ENCODE assay signal across 14 cellular contexts in the genomic region with DNA sequence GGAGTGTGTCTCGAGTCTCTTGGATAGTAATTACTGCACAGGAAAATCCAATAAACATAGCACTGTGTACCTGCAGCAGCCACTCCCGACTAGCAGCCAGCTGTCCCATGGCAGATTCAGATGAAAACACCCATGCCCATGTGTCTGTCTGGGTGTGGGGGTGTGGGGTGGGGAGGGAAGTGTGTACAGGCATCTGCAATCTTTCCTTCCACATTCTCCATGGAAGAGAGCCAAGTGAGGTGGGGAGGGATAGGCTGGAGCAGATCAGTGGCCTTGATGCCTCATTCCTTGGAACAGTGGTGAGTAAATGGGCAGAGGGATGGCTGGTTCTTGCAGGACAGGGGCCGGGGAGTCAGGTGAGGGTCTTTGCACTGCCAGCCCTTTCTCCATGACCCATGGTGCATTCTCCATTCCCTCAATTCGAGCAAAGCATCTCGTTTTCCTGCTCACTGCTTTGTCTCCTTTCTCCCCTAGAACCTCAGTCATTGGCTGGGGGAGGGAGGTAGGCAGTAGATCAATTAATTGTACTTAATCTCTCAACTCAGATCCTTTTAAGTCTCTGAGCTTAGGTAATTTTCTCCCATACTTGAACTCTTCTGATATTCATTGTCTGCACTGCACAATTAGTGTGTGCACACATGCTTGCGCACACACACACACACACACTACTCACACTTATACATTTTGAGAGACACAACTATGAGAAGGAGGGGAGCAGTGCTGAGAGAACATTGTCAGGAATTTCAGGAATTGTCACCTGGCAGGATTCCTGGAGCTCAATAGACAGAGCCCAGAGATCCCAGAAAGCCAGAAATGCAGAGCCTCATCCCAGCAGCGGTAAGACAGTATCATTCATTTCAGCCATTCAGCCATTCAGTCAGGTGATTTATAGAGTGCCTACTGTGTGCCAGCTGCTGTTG. TPM values are rescaled to one million over a fixed set of nuclear protein-coding genes. Genes with fewer than 3 reads are reported as not detected.
DNase-seq lines count a peak whose midpoint lies in the region; ATAC-seq and TF ChIP-seq lines count a peak whose summit lies in the region.
"Had no signal": no experiment of that assay in that cellular context is flagged by ENCODE, and none has a peak within 500 bp of the region (broad histone marks: within the 10 kb centered on the region; RNA-seq: fewer than 3 reads in every experiment).

No MANE protein-coding gene starts in this region.

- no peak overlapping the region for H3K23ac ChIP-seq in H9 (ENCODE audit: insufficient read length, low read depth, low read length)

- H4K91ac ChIP-seq in H9 (ENCODE audit: insufficient read length, low read depth, low read length), result no peak overlapping the region

- H3K4me1 Mint-ChIP-seq in H9 (peaks cover 26 to 30% of the 10 kb centered on the region in 2 experiments), progenitor cell of endocrine pancreas (ENCODE audit: low read depth) (peaks cover 8% of the 10 kb centered on the region)
- H3K4me1 Mint-ChIP-seq: CD4-positive, alpha-beta memory T cell had no signal

- H2BK12ac ChIP-seq in H9 (ENCODE audit: insufficient read length, low read depth, low read length), result no peak overlapping the region

- ATAC-seq in SK-N-SH treated with all-trans-retinoic acid at 6 μM for 48 hours (peak; percentile 64), GM19397 (IDR thresholded peaks at IDR 0.05; ENCODE audit: unreplicated experiment) (no peak), HG02763 (IDR thresholded peaks at IDR 0.05; ENCODE audit: unreplicated experiment) (no peak), GM19463 (IDR thresholded peaks at IDR 0.05; ENCODE audit: unreplicated experiment) (no peak)
- ATAC-seq: HepG2; naive thymus-derived CD4-positive, alpha-beta T cell had no signal

- no CpG with 5 or more reads among the region's 7 CpGs for WGBS in H9 (ENCODE audit: extremely low coverage, insufficient read length, low lambda C conversion rate)

- no peak overlapping the region for H3K4me2 ChIP-seq in H9 (ENCODE audit: insufficient read depth, insufficient read length, low read length)

- no peak overlapping the region for H3T11ph ChIP-seq in H9 (ENCODE audit: low read length)

- H3K9me3 ChIP-seq in H9 (ENCODE audit: control insufficient read depth, low read depth, low read length), result no peaks in the 10 kb centered on the region

- H2BK5ac ChIP-seq in H9 (ENCODE audit: insufficient read length, low read length), result no peak overlapping the region

- peak overlapping the region; percentile 31 for H4K8ac ChIP-seq in H9 (replicated peaks; ENCODE audit: insufficient read length, low read depth, low read length)

- no peaks in the 10 kb centered on the region for H3K23me2 ChIP-seq in H9 (ENCODE audit: insufficient read length, low read depth, low read length, poor library complexity, severe bottlenecking)

- H2BK120ac ChIP-seq in H9 (ENCODE audit: low read depth, low read length, poor library complexity, severe bottlenecking), result no peak overlapping the region

- no peak overlapping the region for H4K5ac ChIP-seq in H9 (ENCODE audit: insufficient read length, low read depth, low read length)

- H3K79me2 ChIP-seq in H9 (ENCODE audit: insufficient read depth, low read length), result no peaks in the 10 kb centered on the region

- TF ChIP-seq CTCF in H9 (conservative IDR thresholded peaks at IDR 0.05), result no peak
- no peak for TF ChIP-seq CTCF in progenitor cell of endocrine pancreas (IDR thresholded peaks at IDR 0.05; ENCODE audit: unreplicated experiment)

- H2AFZ ChIP-seq in H9 (ENCODE audit: low read length), result no peak overlapping the region

- H3K14ac ChIP-seq in H9 (ENCODE audit: insufficient read depth, low read length), result no peak overlapping the region; the same call in 1 of the 2 replicates

- H2BK20ac ChIP-seq in H9 (ENCODE audit: low read depth, low read length, poor library complexity, severe bottlenecking), result no peak overlapping the region

- H3K36me3 Mint-ChIP-seq in H9 (ENCODE audit: insufficient read depth in 1 of 3, low read depth in 3 of 3), result peaks cover 14 to 29% (median 22%) of the 10 kb centered on the region in 3 experiments; a peak in 6 of 7 replicates
- H3K36me3 Mint-ChIP-seq in progenitor cell of endocrine pancreas (ENCODE audit: insufficient read depth), result peaks cover 14% of the 10 kb centered on the region

- H3K18ac ChIP-seq in H9 (ENCODE audit: insufficient read length, low read depth, low read length), result no peak overlapping the region

- H3K27me3 ChIP-seq in H9 (ENCODE audit: insufficient read depth, low read length), result no peaks in the 10 kb centered on the region

- no peaks in the 10 kb centered on the region for H3K79me1 ChIP-seq in H9 (ENCODE audit: insufficient read depth, low read depth, low read length, poor library complexity, severe bottlenecking)

- DNase-seq in H9 (peak; percentile 50), iPS DF 4.7 (ENCODE audit: extremely low read depth, low spot score) (peak; percentile 33), progenitor cell of endocrine pancreas (ENCODE audit: low spot score, unreplicated experiment) (no peak)
- DNase-seq: CD4-positive, alpha-beta memory T cell; naive thymus-derived CD4-positive, alpha-beta T cell; NCI-H1105 treated with DMSO at 0.1 percent for 48 hours; NK-92 treated with Interleukin-12 subunit alpha and Interleukin-12 subunit beta, amount 100 ng/mL, for 24 hours had no signal

- H3K4ac ChIP-seq in H9 (ENCODE audit: low read depth, low read length), result no peak overlapping the region

- no peak overlapping the region for H3K9ac ChIP-seq in H9 (ENCODE audit: extremely low read depth, insufficient read length, low read length)

- H3K27me3 Mint-ChIP-seq in H9 (ENCODE audit: low read depth) (no peaks in the 10 kb centered on the region), progenitor cell of endocrine pancreas (no peaks in the 10 kb centered on the region)
- H3K27me3 Mint-ChIP-seq: activated naive CD8-positive, alpha-beta T cell; CD4-positive, alpha-beta memory T cell; naive thymus-derived CD4-positive, alpha-beta T cell had no signal

- H3K27ac Mint-ChIP-seq in H9 (peak overlapping the region; percentile 26 to 95 (median 80)), progenitor cell of endocrine pancreas (peak overlapping the region; percentile 60)
- H3K27ac Mint-ChIP-seq: activated naive CD8-positive, alpha-beta T cell; CD4-positive, alpha-beta memory T cell had no signal

- no peak overlapping the region for H2BK15ac ChIP-seq in H9 (ENCODE audit: low read depth, low read length)

- H2AK5ac ChIP-seq in H9 (ENCODE audit: insufficient read length, low read length), result no peak overlapping the region

- H3K56ac ChIP-seq in H9 (ENCODE audit: insufficient read length, low read depth, low read length), result no peak overlapping the region

- H3K9me3 Mint-ChIP-seq in H9 (no peaks in the 10 kb centered on the region), progenitor cell of endocrine pancreas (ENCODE audit: low read depth) (no peaks in the 10 kb centered on the region)
- H3K9me3 Mint-ChIP-seq: CD4-positive, alpha-beta memory T cell; naive thymus-derived CD4-positive, alpha-beta T cell had no signal

- H3K27ac ChIP-seq in H9 (ENCODE audit: insufficient read length, low read depth, low read length), result no peak overlapping the region
- H3K27ac ChIP-seq: epithelial cell of prostate had no signal

- no peak overlapping the region for H3K4me3 Mint-ChIP-seq in H9
- no peak overlapping the region for H3K4me3 Mint-ChIP-seq in progenitor cell of endocrine pancreas (ENCODE audit: low read depth)
- H3K4me3 Mint-ChIP-seq: activated naive CD8-positive, alpha-beta T cell; CD4-positive, alpha-beta memory T cell; naive thymus-derived CD4-positive, alpha-beta T cell had no signal

- peaks cover 4% of the 10 kb centered on the region for H4K20me1 ChIP-seq in H9 (ENCODE audit: control insufficient read depth, insufficient read depth, insufficient read length)

- peaks cover 14% of the 10 kb centered on the region; the same call in 1 of the 2 replicates for H3K4me1 ChIP-seq in H9 (ENCODE audit: insufficient read depth, low read length)

TF ChIP-seq in SK-N-SH treated with all-trans-retinoic acid at 6 μM for 48 hours, 23 proteins besides CTCF, POLR2A, EP300 and RAD21 (continues in another document):
- TF ChIP-seq RARB (CRISPR knock-in tag; IDR thresholded peaks at IDR 0.05) (no peak), ZFP30 (CRISPR knock-in tag; IDR thresholded peaks at IDR 0.05) (no peak), CSDC2 (CRISPR knock-in tag; IDR thresholded peaks at IDR 0.05) (no peak), GLIS3 (CRISPR knock-in tag; IDR thresholded peaks at IDR 0.05) (no peak), OSR1 (CRISPR knock-in tag; IDR thresholded peaks at IDR 0.05) (no peak), ZNF8 (CRISPR knock-in tag; IDR thresholded peaks at IDR 0.05) (no peak)
- TF ChIP-seq, protein P1, sequence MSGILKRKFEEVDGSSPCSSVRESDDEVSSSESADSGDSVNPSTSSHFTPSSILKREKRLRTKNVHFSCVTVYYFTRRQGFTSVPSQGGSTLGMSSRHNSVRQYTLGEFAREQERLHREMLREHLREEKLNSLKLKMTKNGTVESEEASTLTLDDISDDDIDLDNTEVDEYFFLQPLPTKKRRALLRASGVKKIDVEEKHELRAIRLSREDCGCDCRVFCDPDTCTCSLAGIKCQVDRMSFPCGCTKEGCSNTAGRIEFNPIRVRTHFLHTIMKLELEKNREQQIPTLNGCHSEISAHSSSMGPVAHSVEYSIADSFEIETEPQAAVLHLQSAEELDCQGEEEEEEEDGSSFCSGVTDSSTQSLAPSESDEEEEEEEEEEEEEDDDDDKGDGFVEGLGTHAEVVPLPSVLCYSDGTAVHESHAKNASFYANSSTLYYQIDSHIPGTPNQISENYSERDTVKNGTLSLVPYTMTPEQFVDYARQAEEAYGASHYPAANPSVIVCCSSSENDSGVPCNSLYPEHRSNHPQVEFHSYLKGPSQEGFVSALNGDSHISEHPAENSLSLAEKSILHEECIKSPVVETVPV (CRISPR knock-in tag; IDR thresholded peaks at IDR 0.05), result no peak
- TF ChIP-seq, protein P2, sequence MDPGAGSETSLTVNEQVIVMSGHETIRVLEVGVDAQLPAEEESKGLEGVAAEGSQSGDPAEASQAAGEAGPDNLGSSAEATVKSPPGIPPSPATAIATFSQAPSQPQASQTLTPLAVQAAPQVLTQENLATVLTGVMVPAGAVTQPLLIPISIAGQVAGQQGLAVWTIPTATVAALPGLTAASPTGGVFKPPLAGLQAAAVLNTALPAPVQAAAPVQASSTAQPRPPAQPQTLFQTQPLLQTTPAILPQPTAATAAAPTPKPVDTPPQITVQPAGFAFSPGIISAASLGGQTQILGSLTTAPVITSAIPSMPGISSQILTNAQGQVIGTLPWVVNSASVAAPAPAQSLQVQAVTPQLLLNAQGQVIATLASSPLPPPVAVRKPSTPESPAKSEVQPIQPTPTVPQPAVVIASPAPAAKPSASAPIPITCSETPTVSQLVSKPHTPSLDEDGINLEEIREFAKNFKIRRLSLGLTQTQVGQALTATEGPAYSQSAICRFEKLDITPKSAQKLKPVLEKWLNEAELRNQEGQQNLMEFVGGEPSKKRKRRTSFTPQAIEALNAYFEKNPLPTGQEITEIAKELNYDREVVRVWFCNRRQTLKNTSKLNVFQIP (CRISPR knock-in tag; IDR thresholded peaks at IDR 0.05; ENCODE audit: borderline replicate concordance, low read depth), result no peak

RNA-seq across cellular contexts. Expression of gene PDIA5, which starts 31.8 kb away (rescaled TPM):
- total RNA-seq in H9 (2021) (21.9 and 24.3 TPM in 2 replicates), progenitor cell of endocrine pancreas (20.4 and 22.2 TPM in 2 replicates)
